Comparison of ENCODE assay signal across 33 cellular contexts in the genomic region with DNA sequence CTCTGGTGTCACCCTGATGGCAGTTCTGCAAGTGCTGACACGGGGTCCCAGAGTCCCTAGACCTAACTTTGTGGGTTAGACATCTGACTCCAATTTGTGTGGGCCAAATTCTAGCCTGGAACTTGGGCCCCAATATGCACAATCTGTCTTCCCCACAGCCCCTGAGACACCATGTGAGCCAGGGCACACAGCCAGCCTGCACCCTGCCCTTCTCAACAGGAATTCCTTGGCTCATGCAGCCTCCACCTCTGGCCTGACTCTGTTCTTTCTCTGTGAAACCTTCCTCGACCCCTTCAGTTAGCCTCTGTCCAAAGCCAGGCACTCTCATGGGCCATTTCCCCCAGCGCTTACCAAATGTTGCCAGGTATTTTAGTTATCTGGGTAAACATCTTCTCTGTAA. TPM values are rescaled to one million over a fixed set of nuclear protein-coding genes. Genes with fewer than 3 reads are reported as not detected.
DNase-seq lines count a peak whose midpoint lies in the region; TF ChIP-seq lines count a peak whose summit lies in the region.
"Had no signal": no experiment of that assay in that cellular context is flagged by ENCODE, and none has a peak within 500 bp of the region (broad histone marks: within the 10 kb centered on the region; RNA-seq: fewer than 3 reads in every experiment).

No MANE protein-coding gene starts in this region.

- H3K36me3 ChIP-seq in KOPT-K1 (ENCODE audit: insufficient read depth, low read length) (no peaks in the 10 kb centered on the region), sigmoid colon (no peaks in the 10 kb centered on the region)
- H3K36me3 ChIP-seq: colonic mucosa, uterus had no signal

- no peak overlapping the region for H3K4me3 ChIP-seq in sigmoid colon
- H3K4me3 ChIP-seq: colonic mucosa, testis, uterus had no signal

- DNase-seq in NCI-H1105 (lab: John Stamatoyannopoulos, UW), result peak; percentile 6
- no peak for DNase-seq in NCI-H1105 treated with DMSO at 0.1 percent for 48 hours (lab: John Stamatoyannopoulos, UW)
- peak; percentile 46 for DNase-seq in sigmoid colon
- DNase-seq in cortex of kidney (lab: John Stamatoyannopoulos, UW), result no peak
- no peak for DNase-seq in iPS-NIHi11 (ENCODE audit: low spot score)
- DNase-seq in NCI-H187 treated with DMSO at 0.1 percent for 48 hours (lab: John Stamatoyannopoulos, UW), result no peak
- DNase-seq: activated B cell treated with CpG ODN at 0.5 μM for 24 hours; activated gamma-delta T cell; activated naive CD8-positive, alpha-beta T cell treated with anti-CD3 and anti-CD28 coated beads for 36 hours; activated T-cell treated with anti-CD3 and anti-CD28 coated beads, Interleukin-2, amount 50 U/mL, for 24 hours; anterior cingulate cortex; CD4-positive, alpha-beta T cell; colonic mucosa; effector memory CD4-positive, alpha-beta T cell; hypothalamus; immature natural killer cell; left colon; mammary epithelial cell; NCI-H1092; NCI-H1930; nephron progenitor cell; stimulated activated CD4-positive, alpha-beta T cell treated with anti-CD3 and anti-CD28 coated beads, Interleukin-2, amount 100 ng/mL, for 24 hours; T-helper 1 cell; testis; uterus had no signal

- no peak for TF ChIP-seq EP300 in sigmoid colon (IDR thresholded peaks at IDR 0.05)

- H3K4me1 ChIP-seq in sigmoid colon, result peaks cover 0 to 69% (median 64%) of the 10 kb centered on the region in 4 donors
- H3K4me1 ChIP-seq: colonic mucosa had no signal

- H3K27ac ChIP-seq in KOPT-K1 (ENCODE audit: low read depth, low read length, poor library complexity, severe bottlenecking) (peak overlapping the region; percentile 89), VCaP (peak overlapping the region; percentile 75), sigmoid colon (peak overlapping the region in 3 of 4 donors; percentile 74 to 81 (median 77))
- H3K27ac ChIP-seq: colonic mucosa, testis had no signal

- H3K27me3 ChIP-seq in sigmoid colon, result no peaks in the 10 kb centered on the region
- H3K27me3 ChIP-seq: colonic mucosa, testis, uterus had no signal

- TF ChIP-seq POLR2A in sigmoid colon (IDR thresholded peaks at IDR 0.05), result no peak

- no peak for TF ChIP-seq CTCF in VCaP (conservative IDR thresholded peaks at IDR 0.05)
- no peak for TF ChIP-seq CTCF in sigmoid colon (IDR thresholded peaks at IDR 0.05)

- intact Hi-C loops in sigmoid colon (cut with DNase I), result no loop called here

- H3K9me3 ChIP-seq in KOPT-K1 (ENCODE audit: insufficient read depth, low read length, poor library complexity, severe bottlenecking) (no peaks in the 10 kb centered on the region), sigmoid colon (no peaks in the 10 kb centered on the region)
- H3K9me3 ChIP-seq: colonic mucosa, testis, uterus had no signal

- WGBS in sigmoid colon, 2 donors, result 67 to 78% methylated on average over 3 of the region's 3 CpGs

RNA-seq across cellular contexts. Expression of a gene that starts 59.1 kb away (rescaled TPM):
- under 1 TPM in 1 of 4 donors, not detected in 3; 0.16 TPM for total RNA-seq in sigmoid colon
- polyA plus RNA-seq in sigmoid colon, result 10 to 100 TPM in 1 of 3 donors, 1 to 10 TPM in 1, under 1 TPM in 1; 0.92 to 27.0 (median 1.2) TPM
- total RNA-seq: bronchial epithelial cell, epithelial cell of proximal tubule, glomerular endothelial cell, osteocyte, RPMI7951, SK-MEL-5 had no signal

Comparison
In these comparisons a context has a peak if more than half of its experiments do, and no peak if none do; other contexts are left out.
1. DNase-seq: peak in NCI-H1105 (single experiment) and sigmoid colon (single experiment); none in NCI-H1105 treated with DMSO at 0.1 percent for 48 hours (single experiment), cortex of kidney (single experiment), iPS-NIHi11 (single experiment) and NCI-H187 treated with DMSO at 0.1 percent for 48 hours (single experiment).
2. Peak in every context shown above with its lines, with median percentiles within 50 percentile points of each other: H3K27ac ChIP-seq.